ENCODE assay signal across 13 cellular contexts in genomic region chr13:53007872-53008271, GRCh38.
"Had no signal": no experiment of that assay in that cellular context is flagged by ENCODE, and none has a peak within 500 bp of the region (broad histone marks: within the 10 kb centered on the region; RNA-seq: fewer than 3 reads in every experiment).

No MANE protein-coding gene starts in this region.

- H3K27ac ChIP-seq: breast epithelium, skin epidermis, thoracic aorta had no signal

- H3K9me3 ChIP-seq: breast epithelium, pancreas, stomach, thoracic aorta had no signal

- H3K4me3 ChIP-seq: breast epithelium, pancreas, skin epidermis, stomach, thoracic aorta had no signal

- DNase-seq: activated CD4-positive, alpha-beta T cell treated with anti-CD3 and anti-CD28 coated beads for 1 hour; activated CD4-positive, alpha-beta T cell treated with anti-CD3 and anti-CD28 coated beads, Interleukin-2, amount 50 U/mL, for 48 hours; activated CD8-positive, alpha-beta memory T cell treated with anti-CD3 and anti-CD28 coated beads, Interleukin-2, amount 10 ng/mL, durations not matched to agents 7 days and 5 days; activated effector memory CD4-positive, alpha-beta T cell treated with anti-CD3 and anti-CD28 coated beads, Interleukin-2, amount 50 U/mL, for 16 hours; activated T-cell treated with anti-CD3 and anti-CD28 coated beads, Interleukin-2, amount 50 U/mL, for 24 hours; immature natural killer cell; retina; stomach had no signal

- H3K27me3 ChIP-seq: pancreas, stomach had no signal

- H3K36me3 ChIP-seq: breast epithelium, pancreas, stomach, thoracic aorta had no signal

- ATAC-seq: activated CD8-positive, alpha-beta memory T cell treated with anti-CD3 and anti-CD28 coated beads, Interleukin-2, amount 10 ng/mL, durations not matched to agents 7 days and 5 days; esophagus mucosa; pancreas had no signal
